In the genomic region with DNA sequence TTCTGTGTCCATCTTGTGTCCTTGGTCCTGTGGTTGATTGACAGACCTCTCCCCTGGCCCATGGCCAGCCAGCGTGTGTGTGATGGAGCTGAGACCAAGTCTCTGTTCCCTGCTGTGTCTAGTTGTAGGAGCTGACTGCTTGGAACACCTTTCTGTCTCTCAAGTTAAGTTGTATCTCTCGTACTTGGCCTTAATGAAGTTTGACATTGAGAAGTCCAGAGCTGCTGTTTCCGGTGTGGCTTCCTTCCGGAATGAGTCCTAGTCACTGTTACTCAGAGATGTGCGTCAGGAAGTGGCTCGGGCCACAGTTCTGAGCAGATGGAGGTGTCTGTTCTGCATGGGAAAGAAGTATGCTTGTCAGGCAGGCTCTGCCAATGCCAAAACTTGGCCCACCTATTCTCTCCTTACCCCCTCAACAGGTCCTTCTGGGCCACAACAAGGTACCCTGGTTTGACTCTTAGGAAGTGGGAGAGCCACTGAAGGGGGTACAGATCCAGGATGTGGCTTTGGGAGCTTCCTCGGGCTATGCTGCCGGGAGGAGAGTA, we compare ENCODE assay signal across 8 cellular contexts. TPM values are rescaled to one million over a fixed set of nuclear protein-coding genes. Genes with fewer than 3 reads are reported as not detected.
DNase-seq lines count a peak whose midpoint lies in the region; ATAC-seq lines count a peak whose summit lies in the region.

No MANE protein-coding gene starts in this region.

- H3K9me3 Mint-ChIP-seq in activated naive CD4-positive, alpha-beta T cell treated with anti-CD3 and anti-CD28 coated beads for 36 hours, result no peaks in the 10 kb centered on the region

- intact Hi-C loops in activated naive CD4-positive, alpha-beta T cell treated with anti-CD3 and anti-CD28 coated beads for 36 hours (cut with micrococcal nuclease), result loop anchor here (1.0 to 5.0 kb wide), 9 partner anchors 13 to 887 kb away; partner anchors contain the start of genes GATAD2A, MAU2, SLC25A42 and SUGP1

- no peaks in the 10 kb centered on the region for H3K27me3 Mint-ChIP-seq in activated naive CD4-positive, alpha-beta T cell treated with anti-CD3 and anti-CD28 coated beads for 36 hours (ENCODE audit: low read depth)

- H3K27ac Mint-ChIP-seq in activated naive CD4-positive, alpha-beta T cell treated with anti-CD3 and anti-CD28 coated beads for 36 hours, result peak overlapping the region; percentile 96

- CTCF ChIA-PET in activated naive CD4-positive, alpha-beta T cell treated with anti-CD3 and anti-CD28 coated beads for 36 hours (lab: Charles Lee), result interaction anchor here (1.0 to 4.4 kb wide), 4 partner anchors 10 to 30 kb away, joined by 3 to 21 read pairs (median 4); no protein-coding TSS in a partner anchor

- H3K4me3 Mint-ChIP-seq in activated naive CD4-positive, alpha-beta T cell treated with anti-CD3 and anti-CD28 coated beads for 36 hours, result peak overlapping the region; percentile 76

- H3K4me1 Mint-ChIP-seq in activated naive CD4-positive, alpha-beta T cell treated with anti-CD3 and anti-CD28 coated beads for 36 hours (ENCODE audit: low read depth), result peaks cover 86% of the 10 kb centered on the region

- H3K36me3 Mint-ChIP-seq in activated naive CD4-positive, alpha-beta T cell treated with anti-CD3 and anti-CD28 coated beads for 36 hours (ENCODE audit: low read depth), result peaks cover 4% of the 10 kb centered on the region

- DNase-seq in activated gamma-delta T cell treated with Interleukin-2 at 50 U/mL for 16 hours (peak; percentile 67), activated gamma-delta T cell (lab: John Stamatoyannopoulos, UW) (no peak), SHP77 treated with DMSO at 0.1 percent for 48 hours (lab: John Stamatoyannopoulos, UW) (peak; percentile 24), hepatic stellate cell (ENCODE audit: low spot score) (peak; percentile 80), NCI-H146 treated with DMSO at 0.1 percent for 48 hours (lab: John Stamatoyannopoulos, UW; ENCODE audit: unreplicated experiment) (no peak)
- peak; percentile 89 for DNase-seq in activated naive CD4-positive, alpha-beta T cell treated with anti-CD3 and anti-CD28 coated beads for 36 hours
- peak; percentile 40 to 66 (median 47) for DNase-seq in stimulated activated CD4-positive, alpha-beta T cell treated with anti-CD3 and anti-CD28 coated beads, TNF-alpha, amount 100 ng/mL, for 24 hours (ENCODE audit: low read depth in 3 of 3)

- no peak for ATAC-seq in GM21360 (IDR thresholded peaks at IDR 0.05; ENCODE audit: unreplicated experiment)

RNA-seq across cellular contexts. Expression of gene GATAD2A, which starts 54.3 kb away (rescaled TPM):
- total RNA-seq in activated naive CD4-positive, alpha-beta T cell treated with anti-CD3 and anti-CD28 coated beads for 36 hours, result 100 to 1,000 TPM in 1 of 2 experiments, 10 to 100 TPM in 1; 91.2 to 100 TPM

RNA-seq across cellular contexts. Expression of gene TSSK6, which starts 55.6 kb away (rescaled TPM):
- total RNA-seq in activated naive CD4-positive, alpha-beta T cell treated with anti-CD3 and anti-CD28 coated beads for 36 hours, result 1 to 10 TPM; 4.5 TPM

RNA-seq across cellular contexts. Expression of gene NDUFA13, which starts 56.2 kb away (rescaled TPM):
- total RNA-seq in activated naive CD4-positive, alpha-beta T cell treated with anti-CD3 and anti-CD28 coated beads for 36 hours, result 100 to 1,000 TPM; 351 to 376 TPM

Comparison
In these comparisons a context has a peak if more than half of its experiments do, and no peak if none do; other contexts are left out.
1. DNase-seq: peak in activated gamma-delta T cell treated with Interleukin-2 at 50 U/mL for 16 hours (single experiment), SHP77 treated with DMSO at 0.1 percent for 48 hours (single experiment), activated naive CD4-positive, alpha-beta T cell treated with anti-CD3 and anti-CD28 coated beads for 36 hours (single experiment), hepatic stellate cell (single experiment) and stimulated activated CD4-positive, alpha-beta T cell treated with anti-CD3 and anti-CD28 coated beads, TNF-alpha, amount 100 ng/mL, for 24 hours (3 of 3); none in activated gamma-delta T cell (single experiment) and NCI-H146 treated with DMSO at 0.1 percent for 48 hours (single experiment).